In the genomic region with DNA sequence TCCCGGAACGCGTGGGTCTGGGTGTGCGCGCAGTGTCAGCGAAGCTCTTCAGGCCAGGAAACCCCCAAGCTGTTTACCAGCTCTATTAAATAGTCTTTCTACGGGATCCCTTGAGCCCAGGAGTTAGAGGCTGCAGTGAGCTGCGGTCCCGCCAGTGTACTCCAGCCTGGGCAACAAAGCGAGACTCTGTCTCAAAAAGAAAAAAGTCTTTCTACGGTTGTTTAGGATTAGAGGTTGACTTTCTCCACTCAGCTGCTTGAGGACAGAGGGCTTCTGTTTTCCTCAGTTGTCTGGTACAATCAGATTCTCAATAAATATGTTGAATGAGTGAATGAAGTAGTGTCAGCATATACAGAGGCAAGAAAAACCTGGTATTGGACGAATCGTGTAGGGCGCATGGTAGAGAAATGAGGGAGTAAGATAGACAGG, we compare ENCODE assay signal across 8 cellular contexts. TPM values are rescaled to one million over a fixed set of nuclear protein-coding genes. Genes with fewer than 3 reads are reported as not detected.
DNase-seq lines count a peak whose midpoint lies in the region; ATAC-seq and TF ChIP-seq lines count a peak whose summit lies in the region.

No MANE protein-coding gene starts in this region.

- intact Hi-C loops in Panc1 (cut with micrococcal nuclease; ENCODE audit: unreplicated experiment) = no loop called here
- intact Hi-C loops in ovary (cut with DNase I) = loop anchor here in 2 of 4 donors (5.0 to 10.0 kb wide), 3 partner anchors 35 to 77 kb away; a partner anchor contains a TSS

- in situ Hi-C loops in Panc1 (cut with HindIII; ENCODE audit: low pct_unique_long_range_greater_than_20kb, low sequenced_read_pairs) = no loop called here

- POLR2A ChIA-PET in Panc1 (lab: Charles Lee) = interaction anchor here (0.6 kb wide), 1 partner anchor 40 kb away, joined by 7 read pairs; a partner anchor contains a TSS

- no peaks in the 10 kb centered on the region for H3K9me3 ChIP-seq in Panc1 (ENCODE audit: control insufficient read depth, insufficient read depth, low read depth, low read length)
- H3K9me3 ChIP-seq in ovary = no peaks in the 10 kb centered on the region

- TF ChIP-seq EP300 in ovary (IDR thresholded peaks at IDR 0.05) = no peak

- H3K4me1 ChIP-seq in Panc1 (ENCODE audit: control insufficient read depth, insufficient read depth, low read length) (peaks cover 11% of the 10 kb centered on the region), ovary (ENCODE audit: insufficient read depth) (peaks cover 9% of the 10 kb centered on the region)

- peak overlapping the region; percentile 81 for H3K27ac ChIP-seq in Panc1 (ENCODE audit: low read length)
- no peak overlapping the region for H3K27ac ChIP-seq in ovary

- peak; percentile 51 for DNase-seq in COLO829 (ENCODE audit: low spot score)
- no peak for DNase-seq in Panc1 (ENCODE audit: low read depth, low spot score)
- no peak for DNase-seq in epithelial cell of proximal tubule (ENCODE audit: low read depth)
- DNase-seq in ovary = no peak
- DNase-seq in NCI-H82 (lab: John Stamatoyannopoulos, UW) = no peak
- no peak for DNase-seq in globus pallidus (ENCODE audit: low spot score)
- no peak for DNase-seq in AML-193 (lab: John Stamatoyannopoulos, UW)
- no peak for DNase-seq in NCI-H2196 (lab: John Stamatoyannopoulos, UW; ENCODE audit: unreplicated experiment)

- H3K27me3 ChIP-seq in Panc1 (ENCODE audit: control insufficient read depth, insufficient read depth, low read length) (no peaks in the 10 kb centered on the region), ovary (no peaks in the 10 kb centered on the region)

- WGBS in ovary, 3 donors = 4 to 7% (median 5%) methylated on average over 14 of the region's 14 CpGs

- no peak for TF ChIP-seq POLR2A in ovary (IDR thresholded peaks at IDR 0.05)

- BruUV-seq in Panc1 (replicated peaks; lab: Mats Ljungman, UMichigan) = no TSS peak

- H3K36me3 ChIP-seq in Panc1 (ENCODE audit: control insufficient read depth, insufficient read depth, low read length) (peaks cover 5% of the 10 kb centered on the region; the same call in 1 of the 2 replicates), ovary (no peaks in the 10 kb centered on the region)

- peak; percentile 2 for ATAC-seq in Panc1

- CTCF ChIA-PET in Panc1 (lab: Charles Lee) = no interaction called here

- H3K4me3 ChIP-seq in Panc1 (ENCODE audit: low read depth in 2 of 2, low read length in 2 of 2) (peak overlapping the region; percentile 82 to 89), epithelial cell of proximal tubule (ENCODE audit: low read depth, low read length) (peak overlapping the region; percentile 75), ovary (peak overlapping the region; percentile 99)

- TF ChIP-seq CTCF in Panc1 (IDR thresholded peaks at IDR 0.05) (no peak), epithelial cell of proximal tubule (conservative IDR thresholded peaks at IDR 0.05; ENCODE audit: low read depth, low read length) (no peak), ovary (IDR thresholded peaks at IDR 0.05) (no peak)

RNA-seq across cellular contexts. Expression of a gene that starts 0.6 kb away (rescaled TPM):
- total RNA-seq in Panc1 (2021; ENCODE audit: unreplicated experiment) (76.4 TPM), epithelial cell of proximal tubule (28.8 and 30.2 TPM in 2 replicates), ovary (10 to 100 TPM; 41.4 to 64.9 (median 57.0) TPM)
- 157 TPM for polyA plus RNA-seq in Panc1 (2012; ENCODE audit: insufficient read length)
- polyA plus RNA-seq in ovary = 10 to 100 TPM in 1 of 2 donors, 1 to 10 TPM in 1; 8.8 to 52.4 TPM

RNA-seq across cellular contexts. Expression of a gene that starts 16.9 kb away (rescaled TPM):
- total RNA-seq in Panc1 (2021; ENCODE audit: unreplicated experiment) = not detected
- not detected for polyA plus RNA-seq in Panc1 (2012; ENCODE audit: insufficient read length)
- total RNA-seq in epithelial cell of proximal tubule = not detected in 2 replicates
- total RNA-seq in ovary = not detected
- not detected for polyA plus RNA-seq in ovary

RNA-seq across cellular contexts. Expression of a gene that starts 39.8 kb away (rescaled TPM):
- total RNA-seq in Panc1 (2021; ENCODE audit: unreplicated experiment) = 64.6 TPM
- 33.7 TPM for polyA plus RNA-seq in Panc1 (2012; ENCODE audit: insufficient read length)
- total RNA-seq in epithelial cell of proximal tubule = 45.2 and 45.3 TPM in 2 replicates
- total RNA-seq in ovary = 10 to 100 TPM; 15.2 to 42.1 (median 30.2) TPM
- 10 to 100 TPM; 21.3 to 31.7 TPM for polyA plus RNA-seq in ovary

RNA-seq across cellular contexts. Expression of a gene that starts 40.2 kb away (rescaled TPM):
- total RNA-seq in Panc1 (2021; ENCODE audit: unreplicated experiment) (494 TPM), epithelial cell of proximal tubule (144 and 192 TPM in 2 replicates), ovary (100 to 1,000 TPM in 5 of 7 donors, 10 to 100 TPM in 2; 42.1 to 268 (median 161) TPM)
- 447 TPM for polyA plus RNA-seq in Panc1 (2012; ENCODE audit: insufficient read length)
- polyA plus RNA-seq in ovary = 100 to 1,000 TPM; 207 to 222 TPM

RNA-seq across cellular contexts. Expression of a gene that starts 42.9 kb away (rescaled TPM):
- total RNA-seq in Panc1 (2021; ENCODE audit: unreplicated experiment) (581 TPM), epithelial cell of proximal tubule (225 TPM in 2 replicates), ovary (10 to 100 TPM; 40.2 to 84.4 (median 78.3) TPM)
- polyA plus RNA-seq in Panc1 (2012; ENCODE audit: insufficient read length) = 845 TPM
- 10 to 100 TPM; 22.2 to 86.7 TPM for polyA plus RNA-seq in ovary
